ENCODE assay signal across 18 cellular contexts in the genomic region with DNA sequence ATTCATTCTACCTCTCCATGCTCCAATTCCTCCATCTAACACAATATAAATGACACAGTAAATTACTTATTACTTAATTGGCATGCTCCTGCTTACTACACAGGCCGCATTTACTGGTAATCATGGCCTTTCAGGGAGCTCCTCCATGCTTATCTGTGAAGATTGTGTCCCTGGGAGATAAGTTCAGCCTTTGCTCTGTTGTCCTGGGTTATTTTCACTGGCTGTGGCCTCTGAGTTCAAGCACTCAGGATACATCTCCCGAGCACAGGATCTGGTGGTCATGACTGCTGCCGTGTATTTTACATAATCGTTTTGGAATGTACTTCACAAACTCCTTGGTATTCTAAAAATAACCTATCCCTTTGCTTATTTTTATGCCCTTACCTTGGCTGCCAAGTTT.
DNase-seq lines count a peak whose midpoint lies in the region; ATAC-seq and TF ChIP-seq lines count a peak whose summit lies in the region.
"Had no signal": no experiment of that assay in that cellular context is flagged by ENCODE, and none has a peak within 500 bp of the region (broad histone marks: within the 10 kb centered on the region; RNA-seq: fewer than 3 reads in every experiment).

No MANE protein-coding gene starts in this region.

- TF ChIP-seq EP300 in gastroesophageal sphincter (IDR thresholded peaks at IDR 0.05) = no peak

- intact Hi-C loops in upper lobe of right lung (cut with DNase I) = no loop called here

- H3K4me3 ChIP-seq in RWPE2 (ENCODE audit: severe bottlenecking) (no peak overlapping the region), gastroesophageal sphincter (no peak overlapping the region), upper lobe of right lung (no peak overlapping the region), WERI-Rb-1 (ENCODE audit: low read depth, low read length) (no peak overlapping the region)

- ATAC-seq in RWPE2 (ENCODE audit: low read depth) (peak; percentile 61), gastroesophageal sphincter (peak; percentile 77), upper lobe of right lung (peak; percentile 84), GM18520 (IDR thresholded peaks at IDR 0.05; ENCODE audit: unreplicated experiment) (no peak)
- ATAC-seq: activated CD8-positive, alpha-beta T cell treated with anti-CD3 and anti-CD28 coated beads, Interleukin-2, amount 10 ng/mL, durations not matched to agents 7 days and 5 days; activated T-cell treated with anti-CD3 and anti-CD28 coated beads, Interleukin-2, amount 50 U/mL, for 4 hours; naive thymus-derived CD8-positive, alpha-beta T cell; stimulated activated naive B cell treated with anti-CD40 and anti-IgM and Interleukin-4, amounts not matched to agents 10 μg/mL and 1 μg/mL and 100 μg/mL, for 72 hours; WTC11 had no signal

- WGBS in gastroesophageal sphincter (ENCODE audit: low coverage in 1 of 2), 2 donors = 18 to 22% methylated on average over 4 of the region's 4 CpGs

- H3K4me1 ChIP-seq in RWPE2 (ENCODE audit: insufficient read depth, poor library complexity, severe bottlenecking) (peaks cover 6% of the 10 kb centered on the region), gastroesophageal sphincter (peaks cover 3 to 38% (median 8%) of the 10 kb centered on the region in 3 donors), upper lobe of right lung (no peaks in the 10 kb centered on the region)

- H3K27ac ChIP-seq in RWPE2 (ENCODE audit: poor library complexity, severe bottlenecking) = no peak overlapping the region
- H3K27ac ChIP-seq in gastroesophageal sphincter = peak overlapping the region; percentile 79 to 91 (median 87)
- H3K27ac ChIP-seq in upper lobe of right lung = no peak overlapping the region
- H3K27ac ChIP-seq in WERI-Rb-1 = no peak overlapping the region
- H3K27ac ChIP-seq: RWPE1 had no signal

- no peak for TF ChIP-seq POLR2A in gastroesophageal sphincter (IDR thresholded peaks at IDR 0.05)

- no peaks in the 10 kb centered on the region for H3K9me3 ChIP-seq in RWPE2 (ENCODE audit: severe bottlenecking)
- H3K9me3 ChIP-seq in gastroesophageal sphincter = no peaks in the 10 kb centered on the region
- H3K9me3 ChIP-seq in upper lobe of right lung = no peaks in the 10 kb centered on the region
- peaks cover 3% of the 10 kb centered on the region for H3K9me3 ChIP-seq in WERI-Rb-1 (ENCODE audit: severe bottlenecking)

- H3K36me3 ChIP-seq in RWPE2 (ENCODE audit: low read depth) (no peaks in the 10 kb centered on the region), gastroesophageal sphincter (no peaks in the 10 kb centered on the region), upper lobe of right lung (no peaks in the 10 kb centered on the region), WERI-Rb-1 (no peaks in the 10 kb centered on the region)

- H3K27me3 ChIP-seq in RWPE2 (ENCODE audit: insufficient read depth, poor library complexity, severe bottlenecking) (peaks cover 29% of the 10 kb centered on the region), gastroesophageal sphincter (no peaks in the 10 kb centered on the region), upper lobe of right lung (no peaks in the 10 kb centered on the region), WERI-Rb-1 (ENCODE audit: insufficient read depth, low read depth, severe bottlenecking) (no peaks in the 10 kb centered on the region)

- no peak for TF ChIP-seq CTCF in RWPE2 (IDR thresholded peaks at IDR 0.05; ENCODE audit: poor library complexity, severe bottlenecking)
- TF ChIP-seq CTCF in gastroesophageal sphincter (IDR thresholded peaks at IDR 0.05) = no peak
- no peak for TF ChIP-seq CTCF in upper lobe of right lung (IDR thresholded peaks at IDR 0.05)
- TF ChIP-seq CTCF in WERI-Rb-1 (IDR thresholded peaks at IDR 0.05; ENCODE audit: low read depth, low read length) = no peak

- no peak for DNase-seq in RWPE2 (ENCODE audit: low spot score)
- DNase-seq in myocyte (ENCODE audit: low read depth) = peak; percentile 0
- DNase-seq in upper lobe of right lung = no peak
- no peak for DNase-seq in ureter (ENCODE audit: low spot score)
- DNase-seq in WERI-Rb-1 = no peak
- DNase-seq: activated CD8-positive, alpha-beta T cell treated with anti-CD3 and anti-CD28 coated beads, Interleukin-2, amount 10 ng/mL, durations not matched to agents 7 days and 5 days; activated T-cell treated with anti-CD3 and anti-CD28 coated beads, Interleukin-2, amount 50 U/mL, for 4 hours; IMR-90; MM.1S; naive thymus-derived CD8-positive, alpha-beta T cell; NCI-H1694 treated with DMSO at 0.1 percent for 48 hours; NCI-H446 treated with DMSO at 0.1 percent for 48 hours; stimulated activated naive B cell treated with anti-CD40 and anti-IgM and Interleukin-4, amounts not matched to agents 10 μg/mL and 1 μg/mL and 100 μg/mL, for 72 hours; trophoblast cell had no signal

Comparison
In these comparisons a context has a peak if more than half of its experiments do, and no peak if none do; other contexts are left out.
1. H3K27ac ChIP-seq: peak in gastroesophageal sphincter (4 of 4); none in RWPE2 (single experiment), upper lobe of right lung (single experiment) and WERI-Rb-1 (single experiment).